In genomic region chr4:7168106-7168505, GRCh38 we compare ENCODE assay signal across 19 cellular contexts. TPM values are rescaled to one million over a fixed set of nuclear protein-coding genes. Genes with fewer than 3 reads are reported as not detected.
"Had no signal": no experiment of that assay in that cellular context is flagged by ENCODE, and none has a peak within 500 bp of the region (broad histone marks: within the 10 kb centered on the region; RNA-seq: fewer than 3 reads in every experiment).

No MANE protein-coding gene starts in this region.

- H3K9me3 ChIP-seq: gastrocnemius medialis, heart left ventricle, left lung, psoas muscle had no signal

- ATAC-seq: gastrocnemius medialis; heart left ventricle; left lung; psoas muscle; stimulated activated naive CD8-positive, alpha-beta T cell treated with anti-CD3 and anti-CD28 coated beads, Interleukin-15, Interleukin-2, amounts not matched to agents 100 U/mL and 50 U/mL, for 24 hours had no signal

- FAIRE-seq: TTC549 had no signal

- DNase-seq: activated B cell treated with CpG ODN at 0.5 μM for 24 hours; activated CD4-positive, alpha-beta T cell treated with anti-CD3 and anti-CD28 coated beads for 48 hours; activated gamma-delta T cell; activated T-cell treated with anti-CD3 and anti-CD28 coated beads, Interleukin-2, amount 50 U/mL, for 1 hour; erythroblast; mammary epithelial cell; naive B cell; nucleus accumbens; stimulated activated naive CD8-positive, alpha-beta T cell treated with anti-CD3 and anti-CD28 coated beads, Interleukin-15, Interleukin-2, amounts not matched to agents 100 U/mL and 50 U/mL, for 24 hours had no signal

- H3K4me3 ChIP-seq: gastrocnemius medialis, heart left ventricle, left lung, psoas muscle, smooth muscle cell had no signal

- H3K4me3 Mint-ChIP-seq: activated B cell treated with CpG ODN at 0.5 μM for 24 hours; dendritic cell treated with granulocyte-macrophage colony-stimulating factor and Interleukin-4, amounts not matched to agents 40 ng/mL and 50 ng/mL, for 4 days; T-helper 1 cell treated with Interleukin-12 subunit alpha and Interleukin-12 subunit beta and Interleukin-4 antibody, amounts not matched to agents 30 μg/mL and 1 μg/mL, for 36 hours; type B pancreatic cell had no signal

- H3K36me3 ChIP-seq: gastrocnemius medialis, heart left ventricle, left lung had no signal

- H3K9me3 Mint-ChIP-seq: activated B cell treated with CpG ODN at 0.5 μM for 24 hours; dendritic cell treated with granulocyte-macrophage colony-stimulating factor and Interleukin-4, amounts not matched to agents 40 ng/mL and 50 ng/mL, for 4 days; naive B cell; T-helper 1 cell treated with Interleukin-12 subunit alpha and Interleukin-12 subunit beta and Interleukin-4 antibody, amounts not matched to agents 30 μg/mL and 1 μg/mL, for 36 hours; type B pancreatic cell had no signal

- H3K36me3 Mint-ChIP-seq: naive B cell, type B pancreatic cell had no signal

- H3K27me3 Mint-ChIP-seq: activated B cell treated with CpG ODN at 0.5 μM for 24 hours had no signal

- H3K4me1 ChIP-seq: gastrocnemius medialis, heart left ventricle, left lung, psoas muscle had no signal

- H3K27ac ChIP-seq: gastrocnemius medialis, heart left ventricle, left lung, psoas muscle had no signal

- H3K27ac Mint-ChIP-seq: activated B cell treated with CpG ODN at 0.5 μM for 24 hours; dendritic cell treated with granulocyte-macrophage colony-stimulating factor and Interleukin-4, amounts not matched to agents 40 ng/mL and 50 ng/mL, for 4 days; type B pancreatic cell had no signal

RNA-seq across cellular contexts. Expression of gene SORCS2, which starts 24.2 kb away (rescaled TPM):
- total RNA-seq: activated B cell treated with CpG ODN at 0.5 μM for 24 hours; activated CD8-positive, alpha-beta memory T cell treated with anti-CD3 and anti-CD28 coated beads for 36 hours had no signal
